In the genomic region with DNA sequence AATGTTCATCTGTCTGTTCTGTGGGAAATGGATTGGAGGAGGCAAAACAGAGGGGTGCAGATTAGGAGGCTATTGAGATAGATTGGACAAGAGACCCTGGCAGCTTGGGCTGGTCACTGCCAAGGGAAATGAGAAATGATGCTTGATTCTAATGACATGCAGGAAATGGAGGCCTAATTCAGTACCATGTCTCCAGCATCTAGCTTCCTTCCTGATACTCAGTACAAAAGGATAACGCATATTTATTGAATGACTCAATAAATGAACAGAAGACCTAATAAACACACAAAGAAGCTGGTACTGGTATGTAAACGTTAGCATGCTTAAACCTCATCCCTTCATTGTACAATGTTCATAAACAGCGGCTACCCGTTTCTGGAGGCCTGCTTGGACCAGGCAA, we compare ENCODE assay signal across 25 cellular contexts.
"Had no signal": no experiment of that assay in that cellular context is flagged by ENCODE, and none has a peak within 500 bp of the region (broad histone marks: within the 10 kb centered on the region; RNA-seq: fewer than 3 reads in every experiment).

No MANE protein-coding gene starts in this region.

- H3K9ac ChIP-seq: parathyroid adenoma had no signal

- H3K9me3 Mint-ChIP-seq: mesothelial cell of epicardium; natural killer cell treated with Interleukin-12 subunit alpha and Interleukin-12 subunit beta and Interleukin-15 and Interleukin-18, amount 100 ng/mL, for 72 hours; stimulated activated naive B cell treated with anti-CD40 and anti-IgM and Interleukin-4, amounts not matched to agents 10 μg/mL and 1 μg/mL and 100 μg/mL, for 72 hours; stimulated activated naive CD8-positive, alpha-beta T cell treated with anti-CD3 and anti-CD28 coated beads, Interleukin-15, Interleukin-2, amounts not matched to agents 100 ng/mL and 50 ng/mL, for 24 hours had no signal

- H3K4me1 ChIP-seq: esophagus muscularis mucosa, foreskin keratinocyte, gastroesophageal sphincter, parathyroid adenoma, prostate gland, spleen, transverse colon, vagina had no signal

- H3K27ac ChIP-seq: esophagus muscularis mucosa, foreskin keratinocyte, gastroesophageal sphincter, lower lobe of right lung, parathyroid adenoma, prostate gland, skin epidermis, spleen, transverse colon, vagina had no signal

- H2AFZ ChIP-seq: parathyroid adenoma had no signal

- DNase-seq: cerebellar nuclear complex; cortex of kidney; effector CD8-positive, alpha-beta T cell; endodermal cell; foreskin keratinocyte; left ventricle myocardium superior; lower lobe of right lung; mesenchymal stem cell; mucosa of descending colon; naive B cell; right cardiac atrium; spleen; stimulated activated CD4-positive, alpha-beta T cell treated with anti-CD3 and anti-CD28 coated beads, Interleukin-4, amount 100 ng/mL, for 4 hours; stimulated activated naive B cell treated with anti-CD40 and anti-IgM and Interleukin-4, amounts not matched to agents 10 μg/mL and 1 μg/mL and 100 μg/mL, for 72 hours; transverse colon had no signal

- H3K4me1 Mint-ChIP-seq: mesothelial cell of epicardium; stimulated activated naive B cell treated with anti-CD40 and anti-IgM and Interleukin-4, amounts not matched to agents 10 μg/mL and 1 μg/mL and 100 μg/mL, for 72 hours had no signal

- H3K9me3 ChIP-seq: esophagus muscularis mucosa, gastroesophageal sphincter, lower lobe of right lung, mucosa of descending colon, prostate gland, spleen, transverse colon, vagina had no signal

- ATAC-seq: foreskin keratinocyte; gastroesophageal sphincter; left ventricle myocardium superior; lower lobe of right lung; mucosa of descending colon; natural killer cell treated with Interleukin-12 subunit alpha and Interleukin-12 subunit beta and Interleukin-15 and Interleukin-18, amount 100 ng/mL, for 72 hours; right cardiac atrium; stimulated activated naive B cell treated with anti-CD40 and anti-IgM and Interleukin-4, amounts not matched to agents 10 μg/mL and 1 μg/mL and 100 μg/mL, for 72 hours had no signal

- H3K27ac Mint-ChIP-seq: endodermal cell; mesothelial cell of epicardium; naive B cell; natural killer cell treated with Interleukin-12 subunit alpha and Interleukin-12 subunit beta and Interleukin-15 and Interleukin-18, amount 100 ng/mL, for 72 hours; stimulated activated naive B cell treated with anti-CD40 and anti-IgM and Interleukin-4, amounts not matched to agents 10 μg/mL and 1 μg/mL and 100 μg/mL, for 72 hours; stimulated activated naive CD8-positive, alpha-beta T cell treated with anti-CD3 and anti-CD28 coated beads, Interleukin-15, Interleukin-2, amounts not matched to agents 100 ng/mL and 50 ng/mL, for 24 hours had no signal

- H3K36me3 Mint-ChIP-seq: mesothelial cell of epicardium; naive B cell; natural killer cell treated with Interleukin-12 subunit alpha and Interleukin-12 subunit beta and Interleukin-15 and Interleukin-18, amount 100 ng/mL, for 72 hours; stimulated activated naive B cell treated with anti-CD40 and anti-IgM and Interleukin-4, amounts not matched to agents 10 μg/mL and 1 μg/mL and 100 μg/mL, for 72 hours had no signal

- H3K4me3 ChIP-seq: esophagus muscularis mucosa, gastroesophageal sphincter, lower lobe of right lung, mucosa of descending colon, prostate gland, skin epidermis, spleen, transverse colon, vagina had no signal

- H3K4me3 Mint-ChIP-seq: endodermal cell; mesothelial cell of epicardium; naive B cell; natural killer cell treated with Interleukin-12 subunit alpha and Interleukin-12 subunit beta and Interleukin-15 and Interleukin-18, amount 100 ng/mL, for 72 hours; neural crest cell; stimulated activated naive B cell treated with anti-CD40 and anti-IgM and Interleukin-4, amounts not matched to agents 10 μg/mL and 1 μg/mL and 100 μg/mL, for 72 hours; stimulated activated naive CD8-positive, alpha-beta T cell treated with anti-CD3 and anti-CD28 coated beads, Interleukin-15, Interleukin-2, amounts not matched to agents 100 ng/mL and 50 ng/mL, for 24 hours had no signal

- H3K36me3 ChIP-seq: esophagus muscularis mucosa, gastroesophageal sphincter, lower lobe of right lung, prostate gland, spleen, transverse colon, vagina had no signal

- H3K27me3 ChIP-seq: foreskin keratinocyte, vagina had no signal
